Comparison of ENCODE assay signal across 7 cellular contexts in the genomic region with DNA sequence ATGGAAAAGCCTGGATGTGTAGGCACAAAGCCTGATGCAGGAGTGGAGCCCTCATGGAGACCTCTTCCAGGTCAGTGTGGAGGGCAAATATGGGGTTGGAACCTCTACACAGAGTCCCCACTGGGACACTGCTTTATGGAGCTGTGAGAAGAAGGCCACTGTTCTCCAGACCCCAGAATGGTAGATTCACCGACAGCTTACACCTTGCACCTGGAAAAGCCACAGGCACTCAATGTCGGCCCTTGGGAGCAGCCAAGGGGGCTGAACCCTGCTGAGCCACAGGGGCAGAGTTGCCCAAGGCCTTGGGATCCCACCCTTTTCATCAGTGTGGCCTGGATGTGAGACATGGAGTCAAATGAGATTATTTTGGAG. TPM values are rescaled to one million over a fixed set of nuclear protein-coding genes. Genes with fewer than 3 reads are reported as not detected.
"Had no signal": no experiment of that assay in that cellular context is flagged by ENCODE, and none has a peak within 500 bp of the region (broad histone marks: within the 10 kb centered on the region; RNA-seq: fewer than 3 reads in every experiment).

No MANE protein-coding gene starts in this region.

- H3K4me3 ChIP-seq: GM23338, K562 had no signal

- DNase-seq: H9, HCEC 1CT, IMR-90 had no signal

- H3K4me2 ChIP-seq: GM23338 had no signal

- H2AFZ ChIP-seq: GM23338 had no signal

- H3K27ac Mint-ChIP-seq: GM23338, H9 had no signal

- H3K4me1 Mint-ChIP-seq: GM23338, H9 had no signal

- H3K4me3 Mint-ChIP-seq: GM23338, H9 had no signal

RNA-seq across cellular contexts. Expression of gene NCR2, which starts 24.9 kb away (rescaled TPM):
- total RNA-seq: GM23338, H1, H9, HT-29, IMR-90, K562 had no signal
- polyA plus RNA-seq: GM23338, H1, IMR-90, K562 had no signal
